18 cellular contexts compared by ENCODE assay signal in the genomic region with DNA sequence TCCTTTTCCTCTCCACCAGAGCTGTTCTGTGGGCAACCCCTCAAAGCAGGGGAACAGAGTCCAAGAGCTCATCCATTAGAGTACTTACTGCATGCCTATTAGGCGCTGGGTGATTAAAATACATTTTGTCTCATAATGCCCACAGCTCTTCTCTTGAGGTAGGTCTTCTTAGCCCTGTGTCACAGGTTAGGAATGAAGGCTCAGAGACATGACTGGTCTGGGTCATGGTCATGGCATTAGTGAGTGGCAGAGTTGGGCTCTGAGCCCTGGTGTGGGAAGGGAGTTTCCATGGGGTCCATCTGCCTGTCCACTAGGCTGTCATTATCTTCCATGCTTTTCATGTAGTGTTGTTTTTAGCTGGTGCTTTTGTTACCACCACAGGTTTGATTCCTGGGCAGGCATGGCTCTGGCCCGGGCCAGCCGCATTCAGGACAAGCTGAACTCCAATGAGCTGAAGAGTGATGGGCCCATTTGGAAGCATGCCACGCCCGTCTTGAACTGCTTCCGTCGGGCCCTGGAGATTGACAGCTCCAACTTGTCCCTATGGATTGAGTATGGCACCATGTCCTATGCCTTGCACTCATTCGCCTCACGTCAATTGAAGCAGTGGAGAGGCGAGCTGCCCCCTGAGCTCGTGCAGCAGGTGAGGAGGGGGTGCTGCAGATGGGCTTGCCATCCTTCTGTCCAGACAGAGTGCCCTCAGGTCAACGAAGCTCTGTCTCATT.
"Had no signal": no experiment of that assay in that cellular context is flagged by ENCODE, and none has a peak within 500 bp of the region (broad histone marks: within the 10 kb centered on the region; RNA-seq: fewer than 3 reads in every experiment).

No MANE protein-coding gene starts in this region.

- H3K9me3 Mint-ChIP-seq: activated CD8-positive, alpha-beta T cell treated with anti-CD3 and anti-CD28 coated beads for 36 hours; activated T-cell treated with anti-CD3 and anti-CD28 coated beads, Interleukin-2, amount 50 U/mL, for 4 hours; naive thymus-derived CD4-positive, alpha-beta T cell; neural progenitor cell; stimulated activated effector memory CD8-positive, alpha-beta T cell treated with anti-CD3 and anti-CD28 coated beads, Interleukin-12 subunit alpha, Interleukin-12 subunit beta, amount 100 ng/mL, for 72 hours; T-helper 2 cell treated with Interferon-gamma antibody and Interleukin-4, amounts not matched to agents 5 μg/mL and 100 μg/mL, for 36 hours; WTC11 had no signal

- H3K27me3 Mint-ChIP-seq: activated CD8-positive, alpha-beta T cell treated with anti-CD3 and anti-CD28 coated beads for 36 hours; naive thymus-derived CD4-positive, alpha-beta T cell had no signal

- H3K27ac Mint-ChIP-seq: activated CD8-positive, alpha-beta T cell treated with anti-CD3 and anti-CD28 coated beads for 36 hours; neural progenitor cell; stimulated activated effector memory CD8-positive, alpha-beta T cell treated with anti-CD3 and anti-CD28 coated beads, Interleukin-12 subunit alpha, Interleukin-12 subunit beta, amount 100 ng/mL, for 72 hours; T-helper 2 cell treated with Interferon-gamma antibody and Interleukin-4, amounts not matched to agents 5 μg/mL and 100 μg/mL, for 36 hours; WTC11 had no signal

- H3K4me2 ChIP-seq: neural progenitor cell, smooth muscle cell had no signal

- DNase-seq: activated CD4-positive, alpha-beta T cell treated with anti-CD3 and anti-CD28 coated beads for 48 hours; activated CD8-positive, alpha-beta T cell treated with anti-CD3 and anti-CD28 coated beads for 36 hours; activated naive CD4-positive, alpha-beta T cell treated with anti-CD3 and anti-CD28 coated beads, Interleukin-2, amount 50 U/mL, for 16 hours; activated T-cell treated with anti-CD3 and anti-CD28 coated beads, Interleukin-2, amount 50 U/mL, for 4 hours; brain microvascular endothelial cell; cortex of kidney; left ventricle myocardium superior; mucosa of descending colon; naive thymus-derived CD4-positive, alpha-beta T cell; stimulated activated CD4-positive, alpha-beta T cell treated with anti-CD3 and anti-CD28 coated beads, Interleukin-4, amount 100 ng/mL, for 24 hours had no signal

- H3K4me3 ChIP-seq: mucosa of descending colon, neural progenitor cell, prostate gland, right atrium auricular region, smooth muscle cell, thoracic aorta had no signal

- H3K9ac ChIP-seq: neural progenitor cell had no signal

- H3K4me3 Mint-ChIP-seq: activated CD8-positive, alpha-beta T cell treated with anti-CD3 and anti-CD28 coated beads for 36 hours; activated T-cell treated with anti-CD3 and anti-CD28 coated beads, Interleukin-2, amount 50 U/mL, for 4 hours; naive thymus-derived CD4-positive, alpha-beta T cell; neural progenitor cell; stimulated activated effector memory CD8-positive, alpha-beta T cell treated with anti-CD3 and anti-CD28 coated beads, Interleukin-12 subunit alpha, Interleukin-12 subunit beta, amount 100 ng/mL, for 72 hours; T-helper 2 cell treated with Interferon-gamma antibody and Interleukin-4, amounts not matched to agents 5 μg/mL and 100 μg/mL, for 36 hours; WTC11 had no signal

- H3K4me1 Mint-ChIP-seq: neural progenitor cell; stimulated activated effector memory CD8-positive, alpha-beta T cell treated with anti-CD3 and anti-CD28 coated beads, Interleukin-12 subunit alpha, Interleukin-12 subunit beta, amount 100 ng/mL, for 72 hours; WTC11 had no signal

- H3K27ac ChIP-seq: brain microvascular endothelial cell, prostate gland, right atrium auricular region, thoracic aorta had no signal

- H3K36me3 ChIP-seq: neural progenitor cell had no signal

- H2AFZ ChIP-seq: neural progenitor cell had no signal

- H3K4me1 ChIP-seq: prostate gland had no signal

- H3K27me3 ChIP-seq: brain microvascular endothelial cell, neural progenitor cell, right atrium auricular region had no signal

- H3K9me3 ChIP-seq: mucosa of descending colon, prostate gland, right atrium auricular region, thoracic aorta had no signal

- ATAC-seq: activated CD8-positive, alpha-beta T cell treated with anti-CD3 and anti-CD28 coated beads for 36 hours; activated T-cell treated with anti-CD3 and anti-CD28 coated beads, Interleukin-2, amount 50 U/mL, for 4 hours; mucosa of descending colon; naive thymus-derived CD4-positive, alpha-beta T cell; stimulated activated effector memory CD8-positive, alpha-beta T cell treated with anti-CD3 and anti-CD28 coated beads, Interleukin-12 subunit alpha, Interleukin-12 subunit beta, amount 100 ng/mL, for 72 hours; WTC11 had no signal
